8 cellular contexts compared by ENCODE assay signal in genomic region chr14:20662968-20663731, GRCh38. TPM values are rescaled to one million over a fixed set of nuclear protein-coding genes. Genes with fewer than 3 reads are reported as not detected.
DNase-seq lines count a peak whose midpoint lies in the region; ATAC-seq and TF ChIP-seq lines count a peak whose summit lies in the region.

No MANE protein-coding gene starts in this region.

- H3K4me1 Mint-ChIP-seq in CD4-positive, alpha-beta memory T cell, result peaks cover 18 to 38% (median 24%) of the 10 kb centered on the region in 4 donors
- H3K4me1 Mint-ChIP-seq in IgD-negative memory B cell, result peaks cover 29 to 49% (median 40%) of the 10 kb centered on the region in 3 donors

- no peak overlapping the region for H3K27ac ChIP-seq in CD4-positive, alpha-beta memory T cell (ENCODE audit: low read depth, low read length)

- no peaks in the 10 kb centered on the region for H3K36me3 ChIP-seq in CD4-positive, alpha-beta memory T cell (ENCODE audit: insufficient read depth, low read length)

- CTCF ChIA-PET in CD4-positive, alpha-beta memory T cell (lab: Charles Lee; ENCODE audit: partially characterized antibody), result interaction anchor here (0.7 to 11.5 kb wide), 14 partner anchors 8 to 335 kb away, joined by 3 to 349 read pairs (median 3); partner anchors contain the start of genes ANG and RNASE4

- no peaks in the 10 kb centered on the region for H3K27me3 ChIP-seq in CD4-positive, alpha-beta memory T cell (ENCODE audit: insufficient read depth, low read length)

- H3K27me3 Mint-ChIP-seq in CD4-positive, alpha-beta memory T cell, result peaks cover 5 to 6% of the 10 kb centered on the region in 2 donors
- H3K27me3 Mint-ChIP-seq in IgD-negative memory B cell, result no peaks in the 10 kb centered on the region

- no peaks in the 10 kb centered on the region for H3K36me3 Mint-ChIP-seq in CD4-positive, alpha-beta memory T cell
- peaks cover 2% of the 10 kb centered on the region for H3K36me3 Mint-ChIP-seq in IgD-negative memory B cell

- peak; percentile 41 for TF ChIP-seq CTCF in astrocyte of the spinal cord (IDR thresholded peaks at IDR 0.05; ENCODE audit: low read depth, low read length)

- DNase-seq in CD4-positive, alpha-beta memory T cell, result peak; percentile 74 to 78 (median 77)
- DNase-seq in T-helper 22 cell (ENCODE audit: low read depth) (peak; percentile 59), astrocyte of the spinal cord (ENCODE audit: low read depth, low spot score) (peak; percentile 48), inferior parietal cortex (ENCODE audit: extremely low spot score) (peak; percentile 53), NCI-H510A (lab: John Stamatoyannopoulos, UW) (no peak)
- DNase-seq in stimulated activated CD4-positive, alpha-beta T cell treated with anti-CD3 and anti-CD28 coated beads, Interleukin-15, amount 100 ng/mL, for 1 hour (ENCODE audit: low read depth in 1 of 2, low spot score in 1 of 2), result peak; percentile 51 to 56

- POLR2A ChIA-PET in CD4-positive, alpha-beta memory T cell (lab: Charles Lee; ENCODE audit: partially characterized antibody), result interaction anchor here (2.2 to 5.9 kb wide), 2 partner anchors 19 to 28 kb away, joined by 9 to 70 read pairs; partner anchors contain the start of gene RNASE4

- ATAC-seq in GM21381 (IDR thresholded peaks at IDR 0.05; ENCODE audit: unreplicated experiment), result peak; percentile 42

- no peaks in the 10 kb centered on the region for H3K9me3 ChIP-seq in CD4-positive, alpha-beta memory T cell (ENCODE audit: control insufficient read depth in 1 of 2, low read length in 2 of 2)

- H3K27ac Mint-ChIP-seq in CD4-positive, alpha-beta memory T cell, result peak overlapping the region in 6 of 7 donors; percentile 0 to 82 (median 50)
- H3K27ac Mint-ChIP-seq in IgD-negative memory B cell, result peak overlapping the region; percentile 66 to 81 (median 71)

- H3K4me3 Mint-ChIP-seq in CD4-positive, alpha-beta memory T cell, result peak overlapping the region; percentile 78 to 88 (median 81)
- peak overlapping the region; percentile 83 to 98 (median 94) for H3K4me3 Mint-ChIP-seq in IgD-negative memory B cell

- peak overlapping the region; percentile 43 to 54 for H3K4me3 ChIP-seq in CD4-positive, alpha-beta memory T cell (ENCODE audit: low read length in 2 of 2)
- H3K4me3 ChIP-seq in astrocyte of the spinal cord (ENCODE audit: low read depth, low read length), result peak overlapping the region; percentile 15

- no peaks in the 10 kb centered on the region for H3K9me3 Mint-ChIP-seq in CD4-positive, alpha-beta memory T cell
- no peaks in the 10 kb centered on the region for H3K9me3 Mint-ChIP-seq in IgD-negative memory B cell

- intact Hi-C loops in CD4-positive, alpha-beta memory T cell (cut with micrococcal nuclease), result loop anchor here (1.0 kb wide), 3 partner anchors 18 to 192 kb away; no protein-coding TSS in a partner anchor

- in situ Hi-C loops in astrocyte of the spinal cord (cut with HindIII; ENCODE audit: low sequenced_read_pairs), result no loop called here

- peaks cover 28% of the 10 kb centered on the region for H3K4me1 ChIP-seq in CD4-positive, alpha-beta memory T cell (ENCODE audit: insufficient read depth, low read length)

RNA-seq across cellular contexts. Expression of gene RNASE4, which starts 21.2 kb away (rescaled TPM):
- 1 to 10 TPM; 2.1 to 2.6 TPM for total RNA-seq in CD4-positive, alpha-beta memory T cell
- polyA plus RNA-seq in CD4-positive, alpha-beta memory T cell, result 1 to 10 TPM; 1.6 to 2.5 TPM
- 9.0 TPM for polyA plus RNA-seq in IgD-negative memory B cell

RNA-seq across cellular contexts. Expression of gene OR6S1, which starts 21.7 kb away (rescaled TPM):
- not detected for total RNA-seq in CD4-positive, alpha-beta memory T cell
- not detected for polyA plus RNA-seq in CD4-positive, alpha-beta memory T cell
- not detected for polyA plus RNA-seq in IgD-negative memory B cell

RNA-seq across cellular contexts. Expression of gene ANG, which starts 25.4 kb away (rescaled TPM):
- 1 to 10 TPM; 1.1 to 1.3 TPM for total RNA-seq in CD4-positive, alpha-beta memory T cell
- polyA plus RNA-seq in CD4-positive, alpha-beta memory T cell, result 1 to 10 TPM; 1.4 to 2.8 TPM
- 9.9 TPM for polyA plus RNA-seq in IgD-negative memory B cell
